In the genomic region with DNA sequence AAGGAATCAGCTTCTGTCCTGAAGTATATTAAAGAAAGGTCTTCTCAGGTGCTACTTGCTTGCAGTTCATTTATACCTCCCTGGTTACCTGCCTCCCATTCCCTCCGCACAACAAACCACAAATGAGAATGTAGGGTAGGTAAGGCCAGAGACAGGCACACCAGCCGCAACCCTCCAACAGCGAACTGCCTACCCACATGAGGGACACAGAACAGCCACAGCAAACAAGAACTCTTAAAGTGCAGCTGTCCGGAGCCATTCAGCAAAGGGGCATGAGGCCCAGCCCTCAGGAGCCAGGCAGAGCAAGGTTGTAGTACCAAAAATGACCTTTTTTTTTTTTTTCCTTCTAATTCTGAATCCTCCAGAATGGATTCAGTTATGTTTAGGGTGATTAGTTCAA, we compare ENCODE assay signal across 19 cellular contexts. TPM values are rescaled to one million over a fixed set of nuclear protein-coding genes. Genes with fewer than 3 reads are reported as not detected.
"Had no signal": no experiment of that assay in that cellular context is flagged by ENCODE, and none has a peak within 500 bp of the region (broad histone marks: within the 10 kb centered on the region; RNA-seq: fewer than 3 reads in every experiment).

No MANE protein-coding gene starts in this region.

- H3K36me3 ChIP-seq: gastrocnemius medialis, right lobe of liver, upper lobe of left lung had no signal

- H3K27me3 ChIP-seq: gastrocnemius medialis, right lobe of liver, upper lobe of left lung had no signal

- DNase-seq: activated CD4-positive, alpha-beta T cell treated with anti-CD3 and anti-CD28 coated beads, Interleukin-2, amount 10 ng/mL, durations not matched to agents 7 days and 5 days; activated CD4-positive, CD25-positive, alpha-beta regulatory T cell; activated CD8-positive, alpha-beta T cell treated with anti-CD3 and anti-CD28 coated beads, Interleukin-2, amount 10 ng/mL, durations not matched to agents 7 days and 5 days; activated naive CD4-positive, alpha-beta T cell treated with anti-CD3 and anti-CD28 coated beads for 36 hours; activated T-cell treated with anti-CD3 and anti-CD28 coated beads, Interleukin-2, amount 50 U/mL, for 24 hours; cerebellar nuclear complex; effector CD4-positive, alpha-beta T cell; gastrocnemius medialis; immature natural killer cell; kidney glomerular epithelial cell; midbrain; small intestine; stimulated activated CD4-positive, alpha-beta T cell treated with anti-CD3 and anti-CD28 coated beads, Interleukin-15, amount 100 ng/mL, for 24 hours; stimulated activated CD4-positive, alpha-beta T cell treated with anti-CD3 and anti-CD28 coated beads, Interleukin-2, amount 100 ng/mL, for 48 hours; T-cell; upper lobe of left lung had no signal

- H3K27ac ChIP-seq: gastrocnemius medialis, right lobe of liver, upper lobe of left lung had no signal

- H3K4me3 ChIP-seq: gastrocnemius medialis, right lobe of liver, upper lobe of left lung had no signal

- ATAC-seq: activated CD8-positive, alpha-beta T cell treated with anti-CD3 and anti-CD28 coated beads, Interleukin-2, amount 10 ng/mL, durations not matched to agents 7 days and 5 days; esophagus mucosa; gastrocnemius medialis; T-cell had no signal

- FAIRE-seq: small intestine had no signal

- H3K4me1 ChIP-seq: right lobe of liver had no signal

- H3K9me3 ChIP-seq: gastrocnemius medialis, right lobe of liver, upper lobe of left lung had no signal

RNA-seq across cellular contexts. Expression of a gene that starts 52.4 kb away (rescaled TPM):
- total RNA-seq: activated CD4-positive, alpha-beta T cell treated with anti-CD3 and anti-CD28 coated beads, Interleukin-2, amount 10 ng/mL, durations not matched to agents 7 days and 5 days; activated CD8-positive, alpha-beta T cell treated with anti-CD3 and anti-CD28 coated beads, Interleukin-2, amount 10 ng/mL, durations not matched to agents 7 days and 5 days; activated naive CD4-positive, alpha-beta T cell treated with anti-CD3 and anti-CD28 coated beads for 36 hours; activated T-helper 2 cell treated with anti-CD3 and anti-CD28 coated beads, Interferon-gamma antibody, Interleukin-2, Interleukin-4, amounts not matched to agents 10 μg/mL and 5 μg/mL and 100 μg/mL, durations not matched to agents 14 hours and 24 hours and 36 hours; esophagus mucosa; T-cell had no signal
- polyA plus RNA-seq: immature natural killer cell had no signal
